Comparison of ENCODE assay signal across 10 cellular contexts in genomic region chr5:113806823-113807222, GRCh38.
DNase-seq lines count a peak whose midpoint lies in the region; ATAC-seq, FAIRE-seq and TF ChIP-seq lines count a peak whose summit lies in the region.
"Had no signal": no experiment of that assay in that cellular context is flagged by ENCODE, and none has a peak within 500 bp of the region (broad histone marks: within the 10 kb centered on the region; RNA-seq: fewer than 3 reads in every experiment).

No MANE protein-coding gene starts in this region.

- no peak overlapping the region for H3K4me2 ChIP-seq in mesendoderm (ENCODE audit: low read length)

- H3K4me3 ChIP-seq in epithelial cell of esophagus (ENCODE audit: low read length), result no peak overlapping the region
- no peak overlapping the region for H3K4me3 ChIP-seq in mesendoderm (ENCODE audit: low read length)

- no peaks in the 10 kb centered on the region for H3K36me3 Mint-ChIP-seq in activated CD4-positive, alpha-beta T cell treated with anti-CD3 and anti-CD28 coated beads, Interleukin-2, amount 10 ng/mL, durations not matched to agents 7 days and 5 days (ENCODE audit: low read depth)
- H3K36me3 Mint-ChIP-seq in activated naive CD4-positive, alpha-beta T cell treated with anti-CD3 and anti-CD28 coated beads, Interleukin-2, amount 50 U/mL, for 72 hours, result no peaks in the 10 kb centered on the region
- H3K36me3 Mint-ChIP-seq: activated naive CD8-positive, alpha-beta T cell had no signal

- peak; percentile 20 for FAIRE-seq in urothelium cell line (lab: Jason Lieb, UNC)

- no peak overlapping the region for H3K56ac ChIP-seq in mesendoderm (ENCODE audit: low read length)

- H3K27ac Mint-ChIP-seq in activated CD4-positive, alpha-beta T cell treated with anti-CD3 and anti-CD28 coated beads, Interleukin-2, amount 10 ng/mL, durations not matched to agents 7 days and 5 days, result no peak overlapping the region
- H3K27ac Mint-ChIP-seq in activated naive CD4-positive, alpha-beta T cell treated with anti-CD3 and anti-CD28 coated beads, Interleukin-2, amount 50 U/mL, for 72 hours, result no peak overlapping the region
- H3K27ac Mint-ChIP-seq: activated naive CD8-positive, alpha-beta T cell had no signal

- H3K79me1 ChIP-seq in mesendoderm (ENCODE audit: low read length), result no peaks in the 10 kb centered on the region

- H4K8ac ChIP-seq in mesendoderm (ENCODE audit: low read depth, low read length), result no peak overlapping the region

- CTCF ChIA-PET in activated CD4-positive, alpha-beta T cell treated with anti-CD3 and anti-CD28 coated beads, Interleukin-2, amount 10 ng/mL, durations not matched to agents 7 days and 5 days (lab: Charles Lee), result no interaction called here

- no peak overlapping the region for H3K27ac ChIP-seq in mesendoderm (ENCODE audit: low read depth, low read length)

- H3K9me3 Mint-ChIP-seq in activated CD4-positive, alpha-beta T cell treated with anti-CD3 and anti-CD28 coated beads, Interleukin-2, amount 10 ng/mL, durations not matched to agents 7 days and 5 days, result no peaks in the 10 kb centered on the region
- peaks cover 6 to 10% of the 10 kb centered on the region in 2 donors for H3K9me3 Mint-ChIP-seq in activated naive CD4-positive, alpha-beta T cell treated with anti-CD3 and anti-CD28 coated beads, Interleukin-2, amount 50 U/mL, for 72 hours

- no peaks in the 10 kb centered on the region for H3K4me1 Mint-ChIP-seq in activated CD4-positive, alpha-beta T cell treated with anti-CD3 and anti-CD28 coated beads, Interleukin-2, amount 10 ng/mL, durations not matched to agents 7 days and 5 days

- H3K36me3 ChIP-seq in mesendoderm (ENCODE audit: control insufficient read depth, insufficient read depth, low read length), result no peaks in the 10 kb centered on the region

- H4K5ac ChIP-seq in mesendoderm (ENCODE audit: low read length), result no peak overlapping the region

- H3K4me3 Mint-ChIP-seq in activated CD4-positive, alpha-beta T cell treated with anti-CD3 and anti-CD28 coated beads, Interleukin-2, amount 10 ng/mL, durations not matched to agents 7 days and 5 days, result no peak overlapping the region
- H3K4me3 Mint-ChIP-seq: activated naive CD8-positive, alpha-beta T cell had no signal

- H2BK5ac ChIP-seq in mesendoderm (ENCODE audit: low read length), result no peak overlapping the region

- no peak for ATAC-seq in activated naive CD4-positive, alpha-beta T cell treated with anti-CD3 and anti-CD28 coated beads, Interleukin-2, amount 50 U/mL, for 72 hours
- no peak for ATAC-seq in HG03159 (IDR thresholded peaks at IDR 0.05; ENCODE audit: unreplicated experiment)

- peak; percentile 62 for DNase-seq in NCI-H82 (lab: John Stamatoyannopoulos, UW)
- DNase-seq in NCI-H82 treated with DMSO at 0.1 percent for 48 hours (lab: John Stamatoyannopoulos, UW; ENCODE audit: unreplicated experiment), result no peak
- DNase-seq in epithelial cell of esophagus (ENCODE audit: low read depth), result peak; percentile 20
- peak; percentile 58 for DNase-seq in mesendoderm
- no peak for DNase-seq in urothelium cell line (ENCODE audit: low spot score)
- no peak for DNase-seq in activated CD4-positive, alpha-beta T cell treated with anti-CD3 and anti-CD28 coated beads, Interleukin-2, amount 10 ng/mL, durations not matched to agents 7 days and 5 days
- no peak for DNase-seq in activated naive CD4-positive, alpha-beta T cell treated with anti-CD3 and anti-CD28 coated beads, Interleukin-2, amount 50 U/mL, for 72 hours (ENCODE audit: low spot score in 2 of 2)
- DNase-seq: activated CD4-positive, CD25-positive, alpha-beta regulatory T cell treated with anti-CD3 and anti-CD28 coated beads, Interleukin-2, amount 50 U/mL, for 72 hours had no signal

- TF ChIP-seq CTCF in epithelial cell of esophagus (IDR thresholded peaks at IDR 0.05; ENCODE audit: insufficient read depth, low read depth, low read length, missing control alignments), result no peak

- no peaks in the 10 kb centered on the region for H3K79me2 ChIP-seq in mesendoderm (ENCODE audit: control insufficient read depth, insufficient read depth, low read length)

- H3K27me3 ChIP-seq in mesendoderm (ENCODE audit: insufficient read depth, low read length, poor library complexity), result no peaks in the 10 kb centered on the region

- no CpG with 5 or more reads among the region's 4 CpGs for WGBS in mesendoderm (ENCODE audit: extremely low coverage, insufficient coverage, low lambda C conversion rate)

- H3K4me1 ChIP-seq in mesendoderm (ENCODE audit: control insufficient read depth, low read depth, low read length), result no peaks in the 10 kb centered on the region

- POLR2A ChIA-PET in activated CD4-positive, alpha-beta T cell treated with anti-CD3 and anti-CD28 coated beads, Interleukin-2, amount 10 ng/mL, durations not matched to agents 7 days and 5 days (lab: Charles Lee), result no interaction called here

- no peak overlapping the region for H3K9ac ChIP-seq in mesendoderm (ENCODE audit: low read length)

- no peak overlapping the region for H2AK5ac ChIP-seq in mesendoderm (ENCODE audit: low read length)

- H2BK120ac ChIP-seq in mesendoderm (ENCODE audit: low read depth, low read length), result no peak overlapping the region

- H3K23ac ChIP-seq in mesendoderm (ENCODE audit: low read length), result no peak overlapping the region

- H3K4ac ChIP-seq in mesendoderm (ENCODE audit: low read depth, low read length), result no peak overlapping the region

- H3K18ac ChIP-seq in mesendoderm (ENCODE audit: low read length), result no peak overlapping the region

- H2BK15ac ChIP-seq in mesendoderm (replicated peaks; ENCODE audit: low read depth), result no peak overlapping the region

- H3K27me3 Mint-ChIP-seq in activated CD4-positive, alpha-beta T cell treated with anti-CD3 and anti-CD28 coated beads, Interleukin-2, amount 10 ng/mL, durations not matched to agents 7 days and 5 days, result no peaks in the 10 kb centered on the region

Comparison
In these comparisons a context has a peak if more than half of its experiments do, and no peak if none do; other contexts are left out.
1. DNase-seq: peak in NCI-H82 (single experiment), epithelial cell of esophagus (single experiment) and mesendoderm (single experiment); none in NCI-H82 treated with DMSO at 0.1 percent for 48 hours (single experiment), urothelium cell line (single experiment), activated CD4-positive, alpha-beta T cell treated with anti-CD3 and anti-CD28 coated beads, Interleukin-2, amount 10 ng/mL, durations not matched to agents 7 days and 5 days (single experiment) and activated naive CD4-positive, alpha-beta T cell treated with anti-CD3 and anti-CD28 coated beads, Interleukin-2, amount 50 U/mL, for 72 hours (0 of 2).